Comparison of ENCODE assay signal across 9 cellular contexts in genomic region chr4:40255722-40256281, GRCh38. TPM values are rescaled to one million over a fixed set of nuclear protein-coding genes. Genes with fewer than 3 reads are reported as not detected.
DNase-seq lines count a peak whose midpoint lies in the region; ATAC-seq and TF ChIP-seq lines count a peak whose summit lies in the region.
"Had no signal": no experiment of that assay in that cellular context is flagged by ENCODE, and none has a peak within 500 bp of the region (broad histone marks: within the 10 kb centered on the region; RNA-seq: fewer than 3 reads in every experiment).

No MANE protein-coding gene starts in this region.

- DNase-seq in ACHN (peak; percentile 83), HFFc6 (peak; percentile 99), kidney glomerular epithelial cell (lab: John Stamatoyannopoulos, UW) (peak; percentile 89), mucosa of gallbladder (ENCODE audit: low spot score) (no peak), NCI-H1694 (lab: John Stamatoyannopoulos, UW) (no peak), GM19240 (ENCODE audit: insufficient read length, low spot score) (no peak)
- DNase-seq: hypothalamus had no signal

- peaks cover 46% of the 10 kb centered on the region for H3K4me1 Mint-ChIP-seq in HFFc6 (ENCODE audit: low read depth)
- peaks cover 34% of the 10 kb centered on the region for H3K4me1 Mint-ChIP-seq in activated T-helper 17 cell treated with anti-CD3 and anti-CD28 coated beads, Interleukin-2, amount 50 U/mL, for 72 hours

- peak overlapping the region; percentile 72 for H3K4me3 Mint-ChIP-seq in HFFc6
- peak overlapping the region; percentile 48 for H3K4me3 Mint-ChIP-seq in activated T-helper 17 cell treated with anti-CD3 and anti-CD28 coated beads, Interleukin-2, amount 50 U/mL, for 72 hours

- TF ChIP-seq CTCF in HFFc6 (IDR thresholded peaks at IDR 0.05): no peak

- ATAC-seq in activated T-helper 17 cell treated with anti-CD3 and anti-CD28 coated beads, Interleukin-2, amount 50 U/mL, for 72 hours (replicated peaks): peak; percentile 48
- ATAC-seq in GM18873 (IDR thresholded peaks at IDR 0.05; ENCODE audit: low FRiP score, unreplicated experiment): no peak

- H3K27ac Mint-ChIP-seq in HFFc6: peak overlapping the region; percentile 92
- peak overlapping the region; percentile 69 for H3K27ac Mint-ChIP-seq in activated T-helper 17 cell treated with anti-CD3 and anti-CD28 coated beads, Interleukin-2, amount 50 U/mL, for 72 hours

- peaks cover 10% of the 10 kb centered on the region for H3K27me3 Mint-ChIP-seq in HFFc6 (ENCODE audit: insufficient read depth)
- no peaks in the 10 kb centered on the region for H3K27me3 Mint-ChIP-seq in activated T-helper 17 cell treated with anti-CD3 and anti-CD28 coated beads, Interleukin-2, amount 50 U/mL, for 72 hours

- in situ Hi-C loops in ACHN (cut with HindIII; ENCODE audit: low pct_ligation_motif_present, low pct_unique_long_range_greater_than_20kb, low sequenced_read_pairs): no loop called here

- 0 out of 2 replicates have a peak, but pooled peaks cover 4% of the 10 kb centered on the region for H3K36me3 Mint-ChIP-seq in HFFc6 (ENCODE audit: low read depth)
- H3K36me3 Mint-ChIP-seq in activated T-helper 17 cell treated with anti-CD3 and anti-CD28 coated beads, Interleukin-2, amount 50 U/mL, for 72 hours (ENCODE audit: low read depth): peaks cover 6% of the 10 kb centered on the region

- H3K9me3 Mint-ChIP-seq in HFFc6: no peaks in the 10 kb centered on the region
- peaks cover 5% of the 10 kb centered on the region for H3K9me3 Mint-ChIP-seq in activated T-helper 17 cell treated with anti-CD3 and anti-CD28 coated beads, Interleukin-2, amount 50 U/mL, for 72 hours

RNA-seq across cellular contexts. Expression of gene RHOH, which starts 59.0 kb away (rescaled TPM):
- not detected for total RNA-seq in HFFc6 (2021; fragmentation: NEBNext Ultra II Directional; extraction: Animal tissue kit (Norgen Biotek cat#: 25700))
- 100 to 1,000 TPM; 107 to 117 TPM for total RNA-seq in activated T-helper 17 cell treated with anti-CD3 and anti-CD28 coated beads, Interleukin-2, amount 50 U/mL, for 72 hours
- 7.9 TPM for total RNA-seq in mucosa of gallbladder

Comparison
In these comparisons a context has a peak if more than half of its experiments do, and no peak if none do; other contexts are left out.
1. DNase-seq: peak in ACHN (single experiment), HFFc6 (single experiment) and kidney glomerular epithelial cell (single experiment); none in mucosa of gallbladder (single experiment), NCI-H1694 (single experiment) and GM19240 (single experiment).
2. RNA of gene RHOH, which starts 59.0 kb away (total RNA-seq): 107 to 117 TPM in activated T-helper 17 cell treated with anti-CD3 and anti-CD28 coated beads, Interleukin-2, amount 50 U/mL, for 72 hours; 7.9 TPM in mucosa of gallbladder (single experiment) and not detected in HFFc6; every median in the first group is over 10 times any median in the second.